In the genomic region with DNA sequence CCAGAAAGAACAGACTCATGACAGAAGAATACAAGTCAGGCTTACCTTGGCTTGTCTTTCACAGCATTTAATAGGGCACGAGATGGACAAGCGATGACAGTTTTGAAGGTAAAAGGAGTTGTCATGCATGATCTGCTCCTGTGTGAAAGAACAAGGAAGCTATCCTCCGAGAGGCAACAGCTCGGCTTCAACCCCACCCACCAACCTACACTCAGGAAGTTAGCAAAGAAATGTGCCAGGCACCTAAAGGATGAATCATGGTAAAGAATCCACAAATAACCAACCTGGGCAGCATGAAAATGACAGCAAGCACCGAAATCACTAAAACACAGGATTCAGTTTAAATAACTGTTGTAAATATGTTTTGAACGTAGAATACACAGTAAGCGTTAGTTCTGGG, we compare ENCODE assay signal across 19 cellular contexts.
A peak's percentile ranks its signal among the peaks of the same experiment; 100 is the strongest.
DNase-seq lines count a peak whose midpoint lies in the region; ATAC-seq and TF ChIP-seq lines count a peak whose summit lies in the region.
"Had no signal": no experiment of that assay in that cellular context is flagged by ENCODE, and none has a peak within 500 bp of the region (broad histone marks: within the 10 kb centered on the region; RNA-seq: fewer than 3 reads in every experiment).

No MANE protein-coding gene starts in this region.

- H3K36me3 Mint-ChIP-seq in nephron progenitor cell (ENCODE audit: low read depth), result no peaks in the 10 kb centered on the region

- no peak for TF ChIP-seq CTCF in foreskin keratinocyte (conservative IDR thresholded peaks at IDR 0.05)
- TF ChIP-seq CTCF in nephron progenitor cell (IDR thresholded peaks at IDR 0.05), result no peak

- peaks cover 14% of the 10 kb centered on the region for H3K4me1 Mint-ChIP-seq in nephron progenitor cell

- ATAC-seq in foreskin keratinocyte, result peak; percentile 64
- no peak for ATAC-seq in GM18909 (IDR thresholded peaks at IDR 0.05; ENCODE audit: poor library complexity, unreplicated experiment)
- no peak for ATAC-seq in GM21717 (IDR thresholded peaks at IDR 0.05; ENCODE audit: unreplicated experiment)
- ATAC-seq: Panc1, Right ventricle myocardium inferior had no signal

- H3K27me3 ChIP-seq in foreskin keratinocyte, result no peaks in the 10 kb centered on the region

- peak overlapping the region; percentile 7 for H3K27ac Mint-ChIP-seq in nephron progenitor cell

- H3K9me3 Mint-ChIP-seq in nephron progenitor cell, result peaks cover 21% of the 10 kb centered on the region

- H3K4me3 Mint-ChIP-seq in nephron progenitor cell, result no peak overlapping the region

- peaks cover 42% of the 10 kb centered on the region for H3K27me3 Mint-ChIP-seq in nephron progenitor cell (ENCODE audit: low read depth, poor library complexity)

- H3K4me1 ChIP-seq in foreskin keratinocyte, result no peaks in the 10 kb centered on the region
- H3K4me1 ChIP-seq: HAP-1 had no signal

- no peak overlapping the region for H3K27ac ChIP-seq in foreskin keratinocyte

- intact Hi-C loops in cardiac septum (cut with DNase I), result no loop called here

- DNase-seq in A172 (ENCODE audit: low spot score), result peak; percentile 42
- peak; percentile 51 for DNase-seq in NCI-H226
- peak in 1 of 2 donors; percentile 4 for DNase-seq in foreskin keratinocyte
- DNase-seq in nephron progenitor cell, result no peak
- no peak for DNase-seq in NCI-H1048 (lab: John Stamatoyannopoulos, UW)
- DNase-seq in cardiac septum (ENCODE audit: low spot score), result no peak
- DNase-seq: 8988T, C1 segment of cervical spinal cord, EL, IMR-90, Karpas-422, NCI-H2029, NCI-H2171 treated with DMSO at 0.1 percent for 48 hours, NCI-H748 treated with DMSO at 0.1 percent for 48 hours had no signal

Comparison
In these comparisons a context has a peak if more than half of its experiments do, and no peak if none do; other contexts are left out.
1. DNase-seq: peak in A172 (single experiment) and NCI-H226 (single experiment); none in nephron progenitor cell (single experiment), NCI-H1048 (single experiment) and cardiac septum (single experiment).